10 cellular contexts compared by ENCODE assay signal in genomic region chr14:26598672-26599131, GRCh38. TPM values are rescaled to one million over a fixed set of nuclear protein-coding genes. Genes with fewer than 3 reads are reported as not detected.
A peak's percentile ranks its signal among the peaks of the same experiment; 100 is the strongest.
DNase-seq lines count a peak whose midpoint lies in the region; TF ChIP-seq lines count a peak whose summit lies in the region.
"Had no signal": no experiment of that assay in that cellular context is flagged by ENCODE, and none has a peak within 500 bp of the region (broad histone marks: within the 10 kb centered on the region; RNA-seq: fewer than 3 reads in every experiment).

No MANE protein-coding gene starts in this region.

- CTCF ChIA-PET in RWPE1 (lab: Yijun Ruan, JAX) = no interaction called here

- H3K4me1 Mint-ChIP-seq in activated naive CD8-positive, alpha-beta T cell treated with anti-CD3 and anti-CD28 coated beads for 36 hours = no peaks in the 10 kb centered on the region

- H3K27me3 ChIP-seq in stomach smooth muscle (ENCODE audit: control insufficient read depth in 1 of 2, insufficient read depth in 2 of 2, low read length in 2 of 2) = no peaks in the 10 kb centered on the region

- peak overlapping the region; percentile 71 for H3K4me3 Mint-ChIP-seq in activated naive CD8-positive, alpha-beta T cell treated with anti-CD3 and anti-CD28 coated beads for 36 hours

- H3K27ac ChIP-seq in stomach smooth muscle (ENCODE audit: low read length) = peak overlapping the region; percentile 70
- H3K27ac ChIP-seq in RWPE1 = no peak overlapping the region

- H3K9me3 ChIP-seq in stomach smooth muscle (ENCODE audit: control insufficient read depth in 2 of 2, low read length in 2 of 2) = no peaks in the 10 kb centered on the region

- no peaks in the 10 kb centered on the region for H3K36me3 ChIP-seq in stomach smooth muscle (ENCODE audit: control insufficient read depth in 2 of 2, insufficient read depth in 2 of 2, low read length in 2 of 2)

- peaks cover 51% of the 10 kb centered on the region for H3K27me3 Mint-ChIP-seq in activated naive CD8-positive, alpha-beta T cell treated with anti-CD3 and anti-CD28 coated beads for 36 hours

- no peak overlapping the region for H3K27ac Mint-ChIP-seq in activated naive CD8-positive, alpha-beta T cell treated with anti-CD3 and anti-CD28 coated beads for 36 hours

- H3K4me3 ChIP-seq in stomach smooth muscle (ENCODE audit: low read length in 2 of 2) = peak overlapping the region; percentile 81 to 98

- TF ChIP-seq CTCF in RWPE1 (conservative IDR thresholded peaks at IDR 0.05; ENCODE audit: low read depth) = no peak

- no peaks in the 10 kb centered on the region for H3K4me1 ChIP-seq in stomach smooth muscle (ENCODE audit: control insufficient read depth, insufficient read depth, low read length)

- peaks cover 2% of the 10 kb centered on the region for H3K9me3 Mint-ChIP-seq in activated naive CD8-positive, alpha-beta T cell treated with anti-CD3 and anti-CD28 coated beads for 36 hours

- no peaks in the 10 kb centered on the region for H3K36me3 Mint-ChIP-seq in activated naive CD8-positive, alpha-beta T cell treated with anti-CD3 and anti-CD28 coated beads for 36 hours

- DNase-seq in DMS79 (lab: John Stamatoyannopoulos, UW) = peak; percentile 48
- no peak for DNase-seq in DMS79 treated with DMSO at 0.1 percent for 48 hours (lab: John Stamatoyannopoulos, UW)
- DNase-seq in activated naive CD8-positive, alpha-beta T cell treated with anti-CD3 and anti-CD28 coated beads for 36 hours = no peak
- peak; percentile 72 for DNase-seq in inferior parietal cortex (ENCODE audit: extremely low spot score)
- DNase-seq in NCI-H2107 (lab: John Stamatoyannopoulos, UW) = no peak
- DNase-seq in SIG-M5 (lab: John Stamatoyannopoulos, UW) = no peak
- DNase-seq in RWPE1 (ENCODE audit: low spot score) = no peak
- DNase-seq: RPMI8226 had no signal

- POLR2A ChIA-PET in RWPE1 (lab: Yijun Ruan, JAX; ENCODE audit: low non-redundant PET) = no interaction called here

- H3K9ac ChIP-seq in stomach smooth muscle (ENCODE audit: low read length in 2 of 2) = peak overlapping the region; percentile 68 to 81

RNA-seq across cellular contexts. Expression of gene NOVA1, which starts 0.9 kb away (rescaled TPM):
- total RNA-seq in activated naive CD8-positive, alpha-beta T cell treated with anti-CD3 and anti-CD28 coated beads for 36 hours = under 1 TPM; 0.10 to 0.28 TPM
- total RNA-seq: A172 had no signal

Comparison
In these comparisons a context has a peak if more than half of its experiments do, and no peak if none do; other contexts are left out.
1. DNase-seq: peak in DMS79 (single experiment) and inferior parietal cortex (single experiment); none in DMS79 treated with DMSO at 0.1 percent for 48 hours (single experiment), activated naive CD8-positive, alpha-beta T cell treated with anti-CD3 and anti-CD28 coated beads for 36 hours (single experiment), NCI-H2107 (single experiment), SIG-M5 (single experiment) and RWPE1 (single experiment).